10 cellular contexts compared by ENCODE assay signal in the genomic region with DNA sequence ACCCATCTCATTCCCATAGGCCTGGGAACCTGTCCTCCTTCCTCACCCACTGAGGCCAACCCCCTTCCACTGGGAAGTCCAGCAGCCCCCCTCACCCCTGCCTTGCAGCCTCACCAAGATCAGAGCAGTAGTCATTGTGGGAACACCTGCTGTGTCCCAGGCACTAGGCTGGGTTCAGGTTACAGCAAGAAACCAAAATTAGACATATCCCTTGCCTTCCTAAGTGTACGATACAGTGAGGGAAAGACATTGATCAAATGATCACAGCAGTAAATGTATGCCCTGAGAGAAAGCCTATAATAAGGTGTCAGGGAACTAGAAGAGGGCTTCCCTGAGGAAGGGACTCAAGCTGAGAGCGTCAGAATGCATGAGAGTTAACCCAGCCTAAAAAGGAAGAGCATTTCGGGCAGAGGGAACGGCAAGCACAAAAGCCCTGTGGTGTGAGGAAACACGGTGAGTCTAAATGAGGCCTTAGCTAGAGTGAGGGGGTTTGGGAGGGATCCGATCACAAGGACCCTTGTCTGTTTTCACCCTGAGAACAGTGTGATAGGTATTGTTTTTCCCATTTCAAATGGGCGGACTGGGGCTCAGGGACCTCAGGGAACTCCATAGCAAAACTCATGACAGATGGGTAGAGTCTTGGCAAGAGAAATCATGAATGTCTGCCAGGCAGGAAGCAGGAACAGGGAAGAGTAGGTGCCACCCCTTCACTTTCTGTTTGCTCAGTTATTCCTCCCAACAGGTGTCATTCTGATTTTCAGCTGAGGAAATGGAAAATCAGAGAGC. TPM values are rescaled to one million over a fixed set of nuclear protein-coding genes. Genes with fewer than 3 reads are reported as not detected.
DNase-seq lines count a peak whose midpoint lies in the region; ATAC-seq and TF ChIP-seq lines count a peak whose summit lies in the region.
"Had no signal": no experiment of that assay in that cellular context is flagged by ENCODE, and none has a peak within 500 bp of the region (broad histone marks: within the 10 kb centered on the region; RNA-seq: fewer than 3 reads in every experiment).

No MANE protein-coding gene starts in this region.

- H3K9me3 Mint-ChIP-seq in activated naive CD4-positive, alpha-beta T cell treated with anti-CD3 and anti-CD28 coated beads, Interleukin-2, amount 50 U/mL, for 72 hours = peaks cover 4 to 9% of the 10 kb centered on the region in 2 donors

- DNase-seq in AG08395 (ENCODE audit: low spot score) = peak; percentile 13
- DNase-seq in HEK293T (ENCODE audit: extremely low spot score) = peak; percentile 61
- no peak for DNase-seq in activated naive CD4-positive, alpha-beta T cell treated with anti-CD3 and anti-CD28 coated beads, Interleukin-2, amount 50 U/mL, for 72 hours (ENCODE audit: low spot score in 2 of 2)
- no peak for DNase-seq in WERI-Rb-1
- DNase-seq in NOMO-1 (lab: John Stamatoyannopoulos, UW; ENCODE audit: unreplicated experiment in 2 of 2) = no peak
- no peak for DNase-seq in inferior parietal cortex (ENCODE audit: extremely low spot score)

- ATAC-seq in activated naive CD4-positive, alpha-beta T cell treated with anti-CD3 and anti-CD28 coated beads, Interleukin-2, amount 50 U/mL, for 72 hours = peak; percentile 13 to 29
- no peak for ATAC-seq in GM21786 (IDR thresholded peaks at IDR 0.05; ENCODE audit: unreplicated experiment)

- no peak for TF ChIP-seq CTCF in WERI-Rb-1 (IDR thresholded peaks at IDR 0.05; ENCODE audit: low read depth, low read length)

- peaks cover 6 to 9% of the 10 kb centered on the region in 2 donors for H3K4me1 ChIP-seq in muscle layer of duodenum (ENCODE audit: control insufficient read depth in 1 of 2, insufficient read depth in 2 of 2, low read length in 2 of 2)

- no peak overlapping the region for H3K4me3 ChIP-seq in muscle layer of duodenum (ENCODE audit: low read depth in 1 of 2, low read length in 2 of 2)
- H3K4me3 ChIP-seq in WERI-Rb-1 (ENCODE audit: low read depth, low read length) = no peak overlapping the region
- H3K4me3 ChIP-seq: lung had no signal

- H3K36me3 ChIP-seq in muscle layer of duodenum (ENCODE audit: control insufficient read depth in 1 of 2, insufficient read depth in 2 of 2, low read length in 2 of 2) (no peaks in the 10 kb centered on the region), WERI-Rb-1 (peaks cover 17% of the 10 kb centered on the region)

- POLR2A ChIA-PET in HEK293T (lab: Yijun Ruan, JAX) = no interaction called here

- H3K27me3 ChIP-seq in muscle layer of duodenum (ENCODE audit: low read depth, low read length) = no peaks in the 10 kb centered on the region
- no peaks in the 10 kb centered on the region for H3K27me3 ChIP-seq in WERI-Rb-1 (ENCODE audit: insufficient read depth, low read depth, severe bottlenecking)

- H3K27ac ChIP-seq in muscle layer of duodenum (ENCODE audit: low read length) (peak overlapping the region; percentile 57), WERI-Rb-1 (no peak overlapping the region)

- peak overlapping the region; percentile 90 to 99 for H3K27ac Mint-ChIP-seq in activated naive CD4-positive, alpha-beta T cell treated with anti-CD3 and anti-CD28 coated beads, Interleukin-2, amount 50 U/mL, for 72 hours

- H3K9me3 ChIP-seq in muscle layer of duodenum (ENCODE audit: control insufficient read depth in 1 of 2, low read length in 2 of 2) (no peaks in the 10 kb centered on the region), WERI-Rb-1 (ENCODE audit: severe bottlenecking) (no peaks in the 10 kb centered on the region)

- H3K36me3 Mint-ChIP-seq in activated naive CD4-positive, alpha-beta T cell treated with anti-CD3 and anti-CD28 coated beads, Interleukin-2, amount 50 U/mL, for 72 hours = no peaks in the 10 kb centered on the region

- CTCF ChIA-PET in HEK293T (lab: Yijun Ruan, JAX) = interaction anchor here (0.6 to 1.2 kb wide), 3 partner anchors 11 to 40 kb away, joined by 3 read pairs; no protein-coding TSS in a partner anchor

TF ChIP-seq in HEK293T, 16 proteins besides CTCF, POLR2A, EP300 and RAD21:
- TF ChIP-seq PKNOX1 (IDR thresholded peaks at IDR 0.05) = peak; percentile 20; the same call in 1 of the 2 replicates
- TF ChIP-seq ARNT (IDR thresholded peaks at IDR 0.05) = no peak
- no peak for TF ChIP-seq TARDBP (IDR thresholded peaks at IDR 0.05)

RNA-seq across cellular contexts. Expression of gene C10orf105, which starts 17.2 kb away (rescaled TPM):
- total RNA-seq in activated naive CD4-positive, alpha-beta T cell treated with anti-CD3 and anti-CD28 coated beads, Interleukin-2, amount 50 U/mL, for 72 hours = under 1 TPM; 0.45 to 0.68 TPM
- total RNA-seq: Daoy had no signal

RNA-seq across cellular contexts. Expression of gene VSIR, which starts 36.6 kb away (rescaled TPM):
- 100 to 1,000 TPM in 1 of 2 donors, 10 to 100 TPM in 1; 54.5 to 126 TPM for total RNA-seq in activated naive CD4-positive, alpha-beta T cell treated with anti-CD3 and anti-CD28 coated beads, Interleukin-2, amount 50 U/mL, for 72 hours

Comparison
In these comparisons a context has a peak if more than half of its experiments do, and no peak if none do; other contexts are left out.
1. DNase-seq: peak in AG08395 (single experiment) and HEK293T (single experiment); none in activated naive CD4-positive, alpha-beta T cell treated with anti-CD3 and anti-CD28 coated beads, Interleukin-2, amount 50 U/mL, for 72 hours (0 of 2), WERI-Rb-1 (single experiment), NOMO-1 (0 of 2) and inferior parietal cortex (single experiment).